ENCODE assay signal across 11 cellular contexts in the genomic region with DNA sequence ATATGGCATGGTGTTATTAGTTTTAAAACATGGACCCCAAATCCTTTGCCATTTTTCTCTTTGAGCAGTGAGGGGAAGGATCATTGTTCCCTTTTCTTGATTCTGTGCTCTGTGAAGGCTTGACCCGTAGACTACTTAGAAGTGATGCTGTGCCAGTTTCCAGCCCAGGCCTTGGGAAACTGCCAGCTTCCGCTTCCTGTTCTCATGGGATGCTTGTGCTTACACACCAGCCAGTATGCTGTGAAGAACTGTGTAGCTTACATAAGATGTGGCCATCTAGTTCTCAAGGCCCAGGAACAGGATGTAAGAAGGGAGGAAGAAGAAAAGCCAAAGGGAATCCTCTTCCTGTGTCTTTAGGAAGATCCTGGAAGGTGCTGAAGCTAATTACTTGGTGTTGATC.
DNase-seq lines count a peak whose midpoint lies in the region; ATAC-seq and TF ChIP-seq lines count a peak whose summit lies in the region.
"Had no signal": no experiment of that assay in that cellular context is flagged by ENCODE, and none has a peak within 500 bp of the region (broad histone marks: within the 10 kb centered on the region; RNA-seq: fewer than 3 reads in every experiment).

No MANE protein-coding gene starts in this region.

- POLR2A ChIA-PET in activated CD4-positive, alpha-beta memory T cell treated with anti-CD3 and anti-CD28 coated beads for 36 hours (lab: Charles Lee) = no interaction called here

- no peaks in the 10 kb centered on the region for H3K9me3 ChIP-seq in right lobe of liver
- H3K9me3 ChIP-seq in upper lobe of right lung = no peaks in the 10 kb centered on the region
- no peaks in the 10 kb centered on the region for H3K9me3 ChIP-seq in osteoblast (ENCODE audit: low read depth, low read length)

- no peak overlapping the region for H3K4me3 ChIP-seq in right lobe of liver
- no peak overlapping the region for H3K4me3 ChIP-seq in upper lobe of right lung
- H3K4me3 ChIP-seq in osteoblast (ENCODE audit: insufficient read depth, low read length) = no peak overlapping the region

- H3K4me2 ChIP-seq in osteoblast (ENCODE audit: insufficient read depth, low read length) = no peak overlapping the region

- TF ChIP-seq CTCF in right lobe of liver (IDR thresholded peaks at IDR 0.05) (no peak), upper lobe of right lung (IDR thresholded peaks at IDR 0.05) (no peak), osteoblast (IDR thresholded peaks at IDR 0.05; ENCODE audit: extremely low read depth, low read depth, low read length) (no peak)

- H3K4me1 Mint-ChIP-seq in activated CD4-positive, alpha-beta memory T cell treated with anti-CD3 and anti-CD28 coated beads for 36 hours (ENCODE audit: low read depth) = no peaks in the 10 kb centered on the region

- TF ChIP-seq POLR2A in right lobe of liver (IDR thresholded peaks at IDR 0.05) = no peak

- no peaks in the 10 kb centered on the region for H3K27me3 ChIP-seq in right lobe of liver
- no peaks in the 10 kb centered on the region for H3K27me3 ChIP-seq in upper lobe of right lung
- H3K27me3 ChIP-seq in osteoblast (ENCODE audit: insufficient read depth, low read length) = no peaks in the 10 kb centered on the region

- H3K27ac ChIP-seq in right lobe of liver (no peak overlapping the region), upper lobe of right lung (no peak overlapping the region), osteoblast (ENCODE audit: low read depth, low read length) (no peak overlapping the region)
- H3K27ac ChIP-seq: 22Rv1 had no signal

- ATAC-seq in right lobe of liver (peak; percentile 78 to 90 (median 86)), upper lobe of right lung (peak; percentile 92)

- H3K36me3 ChIP-seq in right lobe of liver (peaks cover 0 to 11% (median 4%) of the 10 kb centered on the region in 4 donors), upper lobe of right lung (peaks cover 7% of the 10 kb centered on the region), osteoblast (ENCODE audit: insufficient read depth, low read length) (no peaks in the 10 kb centered on the region)

- 29% methylated on average over 2 of the region's 2 CpGs for WGBS in right lobe of liver (ENCODE audit: insufficient coverage, low coverage, low lambda C conversion rate, missing lambda C conversion rate)

- no peaks in the 10 kb centered on the region for H3K9me3 Mint-ChIP-seq in activated CD4-positive, alpha-beta memory T cell treated with anti-CD3 and anti-CD28 coated beads for 36 hours

- no peak overlapping the region for H3K27ac Mint-ChIP-seq in activated CD4-positive, alpha-beta memory T cell treated with anti-CD3 and anti-CD28 coated beads for 36 hours
- H3K27ac Mint-ChIP-seq: activated naive CD8-positive, alpha-beta T cell had no signal

- intact Hi-C loops in right lobe of liver (cut with DNase I) (no loop called here), upper lobe of right lung (cut with DNase I) (no loop called here)
- intact Hi-C loops in activated CD4-positive, alpha-beta memory T cell treated with anti-CD3 and anti-CD28 coated beads for 36 hours (cut with micrococcal nuclease) = no loop called here

- no peaks in the 10 kb centered on the region for H4K20me1 ChIP-seq in osteoblast (ENCODE audit: insufficient read depth, low read length)

- H2AFZ ChIP-seq in osteoblast (ENCODE audit: low read length) = no peak overlapping the region

- DNase-seq in DMS 273 (lab: John Stamatoyannopoulos, UW; ENCODE audit: unreplicated experiment) (peak; percentile 12), DMS 273 treated with DMSO at 0.1 percent for 48 hours (lab: John Stamatoyannopoulos, UW) (no peak), dedifferentiated amniotic fluid mesenchymal stem cell (ENCODE audit: extremely low spot score) (peak; percentile 16), right lobe of liver (peak; percentile 69 to 70 (median 69)), upper lobe of right lung (peak; percentile 79), NCI-H526 (lab: John Stamatoyannopoulos, UW) (no peak), osteoblast (ENCODE audit: insufficient read length, low spot score, missing footprints) (no peak)
- DNase-seq in activated CD4-positive, alpha-beta memory T cell treated with anti-CD3 and anti-CD28 coated beads for 36 hours = no peak
- DNase-seq: MM.1S had no signal

- peaks cover 14% of the 10 kb centered on the region for H3K36me3 Mint-ChIP-seq in activated CD4-positive, alpha-beta memory T cell treated with anti-CD3 and anti-CD28 coated beads for 36 hours

- CTCF ChIA-PET in activated CD4-positive, alpha-beta memory T cell treated with anti-CD3 and anti-CD28 coated beads for 36 hours (lab: Charles Lee) = interaction anchor here (1.0 kb wide), 1 partner anchor 34 kb away, joined by 3 read pairs; no protein-coding TSS in a partner anchor

- no peak overlapping the region for H3K4me3 Mint-ChIP-seq in activated CD4-positive, alpha-beta memory T cell treated with anti-CD3 and anti-CD28 coated beads for 36 hours
- H3K4me3 Mint-ChIP-seq: activated naive CD8-positive, alpha-beta T cell had no signal

- H3K79me2 ChIP-seq in osteoblast (ENCODE audit: insufficient read depth, low read length) = no peaks in the 10 kb centered on the region

- H3K27me3 Mint-ChIP-seq in activated CD4-positive, alpha-beta memory T cell treated with anti-CD3 and anti-CD28 coated beads for 36 hours = no peaks in the 10 kb centered on the region
- H3K27me3 Mint-ChIP-seq: activated naive CD8-positive, alpha-beta T cell had no signal

- no peaks in the 10 kb centered on the region for H3K4me1 ChIP-seq in right lobe of liver
- H3K4me1 ChIP-seq in upper lobe of right lung = no peaks in the 10 kb centered on the region
- peaks cover 4% of the 10 kb centered on the region for H3K4me1 ChIP-seq in osteoblast (ENCODE audit: insufficient read depth, low read length)

Comparison
In these comparisons a context has a peak if more than half of its experiments do, and no peak if none do; other contexts are left out.
1. DNase-seq: peak in DMS 273 (single experiment), dedifferentiated amniotic fluid mesenchymal stem cell (single experiment), right lobe of liver (3 of 3) and upper lobe of right lung (single experiment); none in DMS 273 treated with DMSO at 0.1 percent for 48 hours (single experiment), activated CD4-positive, alpha-beta memory T cell treated with anti-CD3 and anti-CD28 coated beads for 36 hours (single experiment), NCI-H526 (0 of 2) and osteoblast (single experiment).